ENCODE assay signal across 9 cellular contexts in the genomic region with DNA sequence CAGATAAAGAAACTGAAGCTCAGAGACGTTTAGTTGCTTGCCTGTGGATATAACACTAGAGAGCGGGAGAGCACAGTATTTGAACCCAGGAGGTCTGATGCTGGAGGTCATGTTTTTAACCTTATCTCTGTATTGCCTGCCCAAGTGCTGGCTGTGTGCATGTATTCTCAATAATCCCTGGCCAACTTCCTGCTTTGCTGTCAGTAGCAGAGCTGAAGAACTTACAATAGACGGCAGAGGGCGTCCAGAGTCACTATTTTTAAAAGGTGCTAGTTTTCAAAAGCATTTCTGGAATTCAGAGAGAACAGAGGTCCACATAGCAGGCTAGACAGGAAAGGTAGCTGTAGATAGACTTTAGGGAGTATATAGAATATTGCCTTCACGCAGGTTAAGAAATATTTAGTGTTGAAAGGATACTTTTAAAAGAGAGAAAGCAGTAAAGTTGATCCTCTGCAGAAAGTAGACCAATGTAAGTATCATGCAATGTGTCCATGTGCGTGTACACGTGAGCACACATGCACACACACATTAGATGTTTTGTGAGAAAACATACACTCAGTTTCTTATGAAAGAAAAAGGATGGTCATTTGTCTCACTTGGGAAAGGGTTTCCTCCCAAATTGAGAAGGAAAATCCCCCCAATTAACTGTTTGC. TPM values are rescaled to one million over a fixed set of nuclear protein-coding genes. Genes with fewer than 3 reads are reported as not detected.
DNase-seq lines count a peak whose midpoint lies in the region; ATAC-seq and TF ChIP-seq lines count a peak whose summit lies in the region.
"Had no signal": no experiment of that assay in that cellular context is flagged by ENCODE, and none has a peak within 500 bp of the region (broad histone marks: within the 10 kb centered on the region; RNA-seq: fewer than 3 reads in every experiment).

No MANE protein-coding gene starts in this region.

- H3K27ac Mint-ChIP-seq in CD8-positive, alpha-beta T cell = no peak overlapping the region
- H3K27ac Mint-ChIP-seq: T-helper 1 cell treated with Interleukin-12 subunit alpha and Interleukin-12 subunit beta and Interleukin-4 antibody, amounts not matched to agents 30 μg/mL and 1 μg/mL, for 36 hours had no signal

- peak; percentile 44 for ATAC-seq in CD8-positive, alpha-beta T cell
- ATAC-seq in GM18873 (IDR thresholded peaks at IDR 0.05; ENCODE audit: low FRiP score, unreplicated experiment) = peak; percentile 54
- ATAC-seq in HG03159 (IDR thresholded peaks at IDR 0.05; ENCODE audit: unreplicated experiment) = peak; percentile 86

- TF ChIP-seq CTCF in CD8-positive, alpha-beta T cell (IDR thresholded peaks at IDR 0.05) = no peak
- TF ChIP-seq CTCF in foreskin fibroblast (IDR thresholded peaks at IDR 0.05; ENCODE audit: low read depth, low read length) = peak; percentile 69

- no peaks in the 10 kb centered on the region for H3K4me1 Mint-ChIP-seq in CD8-positive, alpha-beta T cell (ENCODE audit: low read depth)

- no peaks in the 10 kb centered on the region for H3K27me3 ChIP-seq in CD8-positive, alpha-beta T cell (ENCODE audit: insufficient read depth, low read length)

- no peak overlapping the region for H3K27ac ChIP-seq in CD8-positive, alpha-beta T cell (ENCODE audit: low read depth, low read length)

- H3K4me3 ChIP-seq in CD8-positive, alpha-beta T cell (ENCODE audit: low read depth, low read length) = no peak overlapping the region
- H3K4me3 ChIP-seq in foreskin fibroblast (ENCODE audit: low read depth in 1 of 2, low read length in 2 of 2) = no peak overlapping the region

- no peaks in the 10 kb centered on the region for H3K4me1 ChIP-seq in CD8-positive, alpha-beta T cell (ENCODE audit: insufficient read depth, low read length)

- no peaks in the 10 kb centered on the region for H3K9me3 Mint-ChIP-seq in CD8-positive, alpha-beta T cell
- H3K9me3 Mint-ChIP-seq: T-helper 1 cell treated with Interleukin-12 subunit alpha and Interleukin-12 subunit beta and Interleukin-4 antibody, amounts not matched to agents 30 μg/mL and 1 μg/mL, for 36 hours had no signal

- DNase-seq in CD8-positive, alpha-beta T cell = peak in 3 of 7 experiments; percentile 1 to 14 (median 7)
- DNase-seq in NCI-H524 (lab: John Stamatoyannopoulos, UW) (peak; percentile 30 to 65), foreskin fibroblast (peak; percentile 65 to 88), nucleus accumbens (lab: John Stamatoyannopoulos, UW) (peak in 34 of 56 donors; percentile 1 to 79 (median 24)), epidermal melanocyte (ENCODE audit: insufficient read length, low spot score) (no peak)
- DNase-seq in activated CD4-positive, alpha-beta T cell treated with anti-CD3 and anti-CD28 coated beads, Interleukin-2, amount 50 U/mL, for 48 hours = peak; percentile 13 to 36

- no peak overlapping the region for H3K4me3 Mint-ChIP-seq in CD8-positive, alpha-beta T cell
- H3K4me3 Mint-ChIP-seq: T-helper 1 cell treated with Interleukin-12 subunit alpha and Interleukin-12 subunit beta and Interleukin-4 antibody, amounts not matched to agents 30 μg/mL and 1 μg/mL, for 36 hours had no signal

- peaks cover 22% of the 10 kb centered on the region for H3K36me3 Mint-ChIP-seq in CD8-positive, alpha-beta T cell

- no peaks in the 10 kb centered on the region for H3K27me3 Mint-ChIP-seq in CD8-positive, alpha-beta T cell (ENCODE audit: low read depth)

- H3K36me3 ChIP-seq in CD8-positive, alpha-beta T cell (ENCODE audit: insufficient read depth, low read length) = no peaks in the 10 kb centered on the region

- POLR2A ChIA-PET in CD8-positive, alpha-beta T cell (lab: Charles Lee) = no interaction called here

- CTCF ChIA-PET in CD8-positive, alpha-beta T cell (lab: Charles Lee) = interaction anchor here (1.0 to 1.6 kb wide), 5 partner anchors 8 to 43 kb away, joined by 3 to 4 read pairs (median 3); no protein-coding TSS in a partner anchor

- H3K9me3 ChIP-seq in CD8-positive, alpha-beta T cell (ENCODE audit: low read length) = no peaks in the 10 kb centered on the region

- intact Hi-C loops in CD8-positive, alpha-beta T cell (cut with DNase I, micrococcal nuclease) = loop anchor here (5.0 to 10.0 kb wide), 3 partner anchors 451 to 836 kb away; a partner anchor contains a TSS

RNA-seq across cellular contexts. Expression of a gene that starts 46.3 kb away (rescaled TPM):
- 1 to 10 TPM; 3.7 TPM for total RNA-seq in CD8-positive, alpha-beta T cell

RNA-seq across cellular contexts. Expression of a gene that starts 46.4 kb away (rescaled TPM):
- total RNA-seq in CD8-positive, alpha-beta T cell = 10 to 100 TPM; 24.1 to 27.3 TPM
